In the genomic region with DNA sequence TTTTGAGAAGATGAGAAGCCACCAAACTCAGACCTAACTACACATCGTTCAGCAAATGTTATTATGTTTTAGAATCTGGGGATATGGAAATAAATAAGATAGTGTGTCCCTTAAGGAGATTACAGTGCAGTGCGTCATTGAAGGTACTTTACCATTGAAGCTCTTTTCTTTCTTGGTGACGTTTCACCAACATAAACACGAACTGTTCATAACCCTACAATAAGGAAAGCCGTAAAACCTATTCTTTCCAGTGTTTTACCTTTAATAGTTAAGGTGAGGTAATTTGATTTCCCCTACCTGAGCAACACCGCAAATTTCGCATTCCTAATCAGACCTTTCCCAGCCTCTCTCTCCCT, we compare ENCODE assay signal across 8 cellular contexts. TPM values are rescaled to one million over a fixed set of nuclear protein-coding genes. Genes with fewer than 3 reads are reported as not detected.
DNase-seq lines count a peak whose midpoint lies in the region; ATAC-seq and TF ChIP-seq lines count a peak whose summit lies in the region.

No MANE protein-coding gene starts in this region.

- peaks cover 19% of the 10 kb centered on the region for H3K36me3 Mint-ChIP-seq in brain

- H3K27ac ChIP-seq in DOHH2 (ENCODE audit: low read depth, low read length), result peak overlapping the region; percentile 71
- peak overlapping the region; percentile 68 to 88 for H3K27ac ChIP-seq in mucosa of rectum (ENCODE audit: low read depth in 2 of 2, low read length in 2 of 2)

- H3K4me2 ChIP-seq in DOHH2 (ENCODE audit: low read length), result peak overlapping the region; percentile 95

- DNase-seq in amygdala (lab: John Stamatoyannopoulos, UW) (no peak), GDM1 (lab: John Stamatoyannopoulos, UW) (no peak), islet precursor cell (no peak)
- DNase-seq in activated CD8-positive, alpha-beta memory T cell treated with anti-CD3 and anti-CD28 coated beads, Interleukin-2, amount 50 U/mL, for 48 hours, result no peak

- H3K9me3 ChIP-seq in DOHH2 (ENCODE audit: control insufficient read depth, insufficient read depth, low read length) (no peaks in the 10 kb centered on the region), mucosa of rectum (ENCODE audit: control insufficient read depth in 2 of 2, low read length in 2 of 2) (no peaks in the 10 kb centered on the region)

- no peaks in the 10 kb centered on the region for H3K9me3 Mint-ChIP-seq in brain

- H3F3A ChIP-seq in DOHH2 (ENCODE audit: control insufficient read depth, insufficient read depth), result no peaks in the 10 kb centered on the region

- peak overlapping the region; percentile 94 to 99 (median 98) for H3K4me3 Mint-ChIP-seq in brain

- no peaks in the 10 kb centered on the region for H3K9me2 ChIP-seq in DOHH2 (replicated peaks; ENCODE audit: control insufficient read depth, low read length)

- peaks cover 39% of the 10 kb centered on the region for H3K27me3 Mint-ChIP-seq in brain

- H3K79me2 ChIP-seq in DOHH2 (ENCODE audit: control insufficient read depth, low read length), result peaks cover 38% of the 10 kb centered on the region

- peak; percentile 8 for TF ChIP-seq CTCF in DOHH2 (IDR thresholded peaks at IDR 0.05; ENCODE audit: low read depth, low read length, poor library complexity, severe bottlenecking)
- TF ChIP-seq CTCF in brain (conservative IDR thresholded peaks at IDR 0.05), result peak in 1 of 2 experiments; percentile 25

- H3K27ac Mint-ChIP-seq in brain, result peak overlapping the region; percentile 97 to 100 (median 98)

- ATAC-seq in HG03280 (IDR thresholded peaks at IDR 0.05; ENCODE audit: unreplicated experiment), result peak; percentile 11

- H3K36me3 ChIP-seq in DOHH2 (ENCODE audit: control insufficient read depth, low read length), result peaks cover 45% of the 10 kb centered on the region
- peaks cover 5 to 9% of the 10 kb centered on the region in 2 donors for H3K36me3 ChIP-seq in mucosa of rectum (ENCODE audit: control insufficient read depth in 2 of 2, insufficient read depth in 2 of 2, low read length in 2 of 2)

- H3K4me1 Mint-ChIP-seq in brain, result peaks cover 40% of the 10 kb centered on the region

- peaks cover 10% of the 10 kb centered on the region for H3K4me1 ChIP-seq in DOHH2 (ENCODE audit: control insufficient read depth, low read length)
- H3K4me1 ChIP-seq in mucosa of rectum (ENCODE audit: control insufficient read depth in 2 of 2, insufficient read depth in 2 of 2, low read length in 2 of 2), result peaks cover 5 to 6% of the 10 kb centered on the region in 2 donors

- no peaks in the 10 kb centered on the region for H4K20me1 ChIP-seq in DOHH2 (ENCODE audit: control insufficient read depth, insufficient read depth, low read depth, low read length)

- H3K4me3 ChIP-seq in DOHH2 (ENCODE audit: low read length) (peak overlapping the region; percentile 92), mucosa of rectum (ENCODE audit: low read length in 2 of 2) (peak overlapping the region; percentile 99 to 100)

- H3K27me3 ChIP-seq in DOHH2 (ENCODE audit: control insufficient read depth, low read length), result peaks cover 2% of the 10 kb centered on the region; the same call in 1 of the 2 replicates
- H3K27me3 ChIP-seq in mucosa of rectum (ENCODE audit: control insufficient read depth in 2 of 2, insufficient read depth in 2 of 2, low read length in 2 of 2), result no peaks in the 10 kb centered on the region

- H3K9ac ChIP-seq in mucosa of rectum (ENCODE audit: low read depth in 1 of 2, low read length in 2 of 2), result peak overlapping the region; percentile 80 to 94

RNA-seq across cellular contexts. Expression of a gene that starts 0.8 kb away (rescaled TPM):
- 1.1 TPM for polyA plus RNA-seq in brain (ENCODE audit: insufficient read depth, low read depth, low replicate concordance)
